ENCODE assay signal across 2 cellular contexts in genomic region chr3:45623434-45623833, GRCh38.
TF ChIP-seq lines count a peak whose summit lies in the region.

No MANE protein-coding gene starts in this region.

TF ChIP-seq in liver, 16 proteins besides CTCF, POLR2A, EP300 and RAD21 (continued from another document):
- TF ChIP-seq REST (IDR thresholded peaks at IDR 0.05), result no peak
- TF ChIP-seq HNF4A (conservative IDR thresholded peaks at IDR 0.05), result no peak
- no peak for TF ChIP-seq RXRA (IDR thresholded peaks at IDR 0.05)
- TF ChIP-seq FOXA1 (IDR thresholded peaks at IDR 0.05), result no peak
- TF ChIP-seq MAX (IDR thresholded peaks at IDR 0.05), result no peak
- no peak for TF ChIP-seq JUND (IDR thresholded peaks at IDR 0.05)
- no peak for TF ChIP-seq ATF3 (IDR thresholded peaks at IDR 0.05)
- TF ChIP-seq GABPA (IDR thresholded peaks at IDR 0.05 in 1 of 2, conservative IDR thresholded peaks at IDR 0.05 in 1 of 2), result no peak
- no peak for TF ChIP-seq FOXA2 (IDR thresholded peaks at IDR 0.05)
- TF ChIP-seq EGR1 (IDR thresholded peaks at IDR 0.05; ENCODE audit: low read depth in 2 of 2), result no peak
- no peak for TF ChIP-seq ZBTB33 (IDR thresholded peaks at IDR 0.05)
- no peak for TF ChIP-seq SP1 (IDR thresholded peaks at IDR 0.05)
- TF ChIP-seq TAF1 (conservative IDR thresholded peaks at IDR 0.05), result no peak

TF ChIP-seq in HepG2, 621 proteins besides CTCF, POLR2A, EP300 and RAD21 (continued from another document):
- TF ChIP-seq TFDP1 (CRISPR knock-in tag; IDR thresholded peaks at IDR 0.05; ENCODE audit: borderline replicate concordance) (no peak), ZNF646 (CRISPR knock-in tag; IDR thresholded peaks at IDR 0.05) (no peak), ZNF605 (CRISPR knock-in tag; IDR thresholded peaks at IDR 0.05) (no peak), AKAP8 (CRISPR knock-in tag; IDR thresholded peaks at IDR 0.05) (no peak), CBX5 (CRISPR knock-in tag; IDR thresholded peaks at IDR 0.05; ENCODE audit: borderline replicate concordance) (no peak), ZBED4 (CRISPR knock-in tag; IDR thresholded peaks at IDR 0.05; ENCODE audit: borderline replicate concordance) (no peak), DNMT1 (CRISPR knock-in tag; IDR thresholded peaks at IDR 0.05) (no peak), ZNF609 (CRISPR knock-in tag; IDR thresholded peaks at IDR 0.05; ENCODE audit: borderline replicate concordance) (no peak), ZBTB43 (CRISPR knock-in tag; conservative IDR thresholded peaks at IDR 0.05) (no peak), NR0B2 (CRISPR knock-in tag; IDR thresholded peaks at IDR 0.05) (no peak)
TF ChIP-seq in HepG2: peak in this region for 0.
